21 cellular contexts compared by ENCODE assay signal in genomic region chr1:41856361-41857285, GRCh38.
DNase-seq lines count a peak whose midpoint lies in the region; ATAC-seq and TF ChIP-seq lines count a peak whose summit lies in the region.
"Had no signal": no experiment of that assay in that cellular context is flagged by ENCODE, and none has a peak within 500 bp of the region (broad histone marks: within the 10 kb centered on the region; RNA-seq: fewer than 3 reads in every experiment).

No MANE protein-coding gene starts in this region.

- WGBS in lung, 2 donors = 87% methylated on average over 14 of the region's 14 CpGs
- 83 to 89% methylated on average over 14 of the region's 14 CpGs for WGBS in upper lobe of left lung, 2 donors

- peaks cover 0 to 7% of the 10 kb centered on the region in 2 donors for H3K4me1 ChIP-seq in lung (ENCODE audit: control insufficient read depth in 2 of 2, insufficient read depth in 2 of 2, low read length in 2 of 2)
- peaks cover 0 to 11% (median 0%) of the 10 kb centered on the region in 4 donors for H3K4me1 ChIP-seq in upper lobe of left lung

- H3K9me3 Mint-ChIP-seq in activated CD4-positive, alpha-beta T cell treated with anti-CD3 and anti-CD28 coated beads, Interleukin-2, amount 10 ng/mL, durations not matched to agents 24 days and 14 days = peaks cover 8% of the 10 kb centered on the region
- no peaks in the 10 kb centered on the region for H3K9me3 Mint-ChIP-seq in activated CD4-positive, alpha-beta T cell treated with anti-CD3 and anti-CD28 coated beads for 36 hours (ENCODE audit: low read depth)
- H3K9me3 Mint-ChIP-seq in brain (peaks cover 0 to 4% (median 0%) of the 10 kb centered on the region in 5 experiments), nephron progenitor cell (peaks cover 5% of the 10 kb centered on the region)
- peaks cover 3% of the 10 kb centered on the region for H3K9me3 Mint-ChIP-seq in activated CD4-positive, alpha-beta memory T cell treated with anti-CD3 and anti-CD28 coated beads for 36 hours

- peaks cover 12% of the 10 kb centered on the region for H3K36me3 Mint-ChIP-seq in activated CD4-positive, alpha-beta T cell treated with anti-CD3 and anti-CD28 coated beads, Interleukin-2, amount 10 ng/mL, durations not matched to agents 24 days and 14 days (ENCODE audit: low read depth)
- H3K36me3 Mint-ChIP-seq in activated CD4-positive, alpha-beta T cell treated with anti-CD3 and anti-CD28 coated beads for 36 hours (ENCODE audit: low read depth) = no peaks in the 10 kb centered on the region
- H3K36me3 Mint-ChIP-seq in brain (no peaks in the 10 kb centered on the region), nephron progenitor cell (ENCODE audit: low read depth) (peaks cover 5% of the 10 kb centered on the region)
- peaks cover 2% of the 10 kb centered on the region for H3K36me3 Mint-ChIP-seq in activated CD4-positive, alpha-beta memory T cell treated with anti-CD3 and anti-CD28 coated beads for 36 hours

- H3K27me3 ChIP-seq in lung (ENCODE audit: control insufficient read depth, insufficient read depth) = no peaks in the 10 kb centered on the region
- no peaks in the 10 kb centered on the region for H3K27me3 ChIP-seq in upper lobe of left lung
- H3K27me3 ChIP-seq: cardiac muscle cell, sigmoid colon had no signal

- H3K27me3 Mint-ChIP-seq in activated CD4-positive, alpha-beta T cell treated with anti-CD3 and anti-CD28 coated beads, Interleukin-2, amount 10 ng/mL, durations not matched to agents 24 days and 14 days = no peaks in the 10 kb centered on the region
- H3K27me3 Mint-ChIP-seq in activated CD4-positive, alpha-beta T cell treated with anti-CD3 and anti-CD28 coated beads for 36 hours = no peaks in the 10 kb centered on the region
- H3K27me3 Mint-ChIP-seq in brain (no peaks in the 10 kb centered on the region), nephron progenitor cell (ENCODE audit: low read depth, poor library complexity) (peaks cover 15% of the 10 kb centered on the region)
- no peaks in the 10 kb centered on the region for H3K27me3 Mint-ChIP-seq in activated CD4-positive, alpha-beta memory T cell treated with anti-CD3 and anti-CD28 coated beads for 36 hours

- intact Hi-C loops in activated CD4-positive, alpha-beta T cell treated with anti-CD3 and anti-CD28 coated beads, Interleukin-2, amount 10 ng/mL, durations not matched to agents 24 days and 14 days (cut with micrococcal nuclease) = no loop called here
- intact Hi-C loops in activated CD4-positive, alpha-beta T cell treated with anti-CD3 and anti-CD28 coated beads for 36 hours (cut with DNase I, micrococcal nuclease) = no loop called here
- intact Hi-C loops in activated CD4-positive, alpha-beta memory T cell treated with anti-CD3 and anti-CD28 coated beads for 36 hours (cut with micrococcal nuclease) = no loop called here

- H3K4me1 Mint-ChIP-seq in activated CD4-positive, alpha-beta T cell treated with anti-CD3 and anti-CD28 coated beads, Interleukin-2, amount 10 ng/mL, durations not matched to agents 24 days and 14 days = peaks cover 21% of the 10 kb centered on the region
- H3K4me1 Mint-ChIP-seq in activated CD4-positive, alpha-beta T cell treated with anti-CD3 and anti-CD28 coated beads for 36 hours = peaks cover 16% of the 10 kb centered on the region
- H3K4me1 Mint-ChIP-seq in brain = peaks cover 14% of the 10 kb centered on the region
- peaks cover 38% of the 10 kb centered on the region for H3K4me1 Mint-ChIP-seq in nephron progenitor cell
- peaks cover 14% of the 10 kb centered on the region for H3K4me1 Mint-ChIP-seq in activated CD4-positive, alpha-beta memory T cell treated with anti-CD3 and anti-CD28 coated beads for 36 hours (ENCODE audit: low read depth)

- POLR2A ChIA-PET in activated CD4-positive, alpha-beta T cell treated with anti-CD3 and anti-CD28 coated beads for 36 hours (lab: Charles Lee) = interaction anchor here (0.5 kb wide), 1 partner anchor 82 kb away, joined by 3 read pairs; no protein-coding TSS in a partner anchor
- POLR2A ChIA-PET in activated CD4-positive, alpha-beta memory T cell treated with anti-CD3 and anti-CD28 coated beads for 36 hours (lab: Charles Lee) = no interaction called here

- no peak overlapping the region for H3K4me3 ChIP-seq in lung
- no peak overlapping the region for H3K4me3 ChIP-seq in upper lobe of left lung
- H3K4me3 ChIP-seq: cardiac muscle cell, lower lobe of right lung, sigmoid colon had no signal

- peak overlapping the region; percentile 50 for H3K27ac Mint-ChIP-seq in activated CD4-positive, alpha-beta T cell treated with anti-CD3 and anti-CD28 coated beads, Interleukin-2, amount 10 ng/mL, durations not matched to agents 24 days and 14 days
- no peak overlapping the region for H3K27ac Mint-ChIP-seq in activated CD4-positive, alpha-beta T cell treated with anti-CD3 and anti-CD28 coated beads for 36 hours
- peak overlapping the region in 3 of 5 experiments; percentile 27 to 87 (median 79) for H3K27ac Mint-ChIP-seq in brain
- no peak overlapping the region for H3K27ac Mint-ChIP-seq in nephron progenitor cell
- H3K27ac Mint-ChIP-seq in activated CD4-positive, alpha-beta memory T cell treated with anti-CD3 and anti-CD28 coated beads for 36 hours = no peak overlapping the region

- H3K9me3 ChIP-seq in lung (ENCODE audit: control insufficient read depth in 2 of 2, insufficient read depth in 1 of 2, low read length in 1 of 2) (no peaks in the 10 kb centered on the region), upper lobe of left lung (no peaks in the 10 kb centered on the region)
- H3K9me3 ChIP-seq: lower lobe of right lung, sigmoid colon had no signal

- no peak for DNase-seq in activated CD4-positive, alpha-beta T cell treated with anti-CD3 and anti-CD28 coated beads, Interleukin-2, amount 10 ng/mL, durations not matched to agents 24 days and 14 days
- DNase-seq in activated CD4-positive, alpha-beta T cell treated with anti-CD3 and anti-CD28 coated beads for 36 hours = no peak
- DNase-seq in lung (ENCODE audit: low spot score) = no peak
- DNase-seq in upper lobe of left lung = peak in 1 of 2 donors; percentile 7
- no peak for DNase-seq in nephron progenitor cell
- DNase-seq in activated CD4-positive, alpha-beta memory T cell treated with anti-CD3 and anti-CD28 coated beads for 36 hours = no peak
- DNase-seq: activated naive CD4-positive, alpha-beta T cell treated with anti-CD3 and anti-CD28 coated beads, Interleukin-2, amount 50 U/mL, for 16 hours; EL; foreskin melanocyte; GOT3; lower lobe of right lung; NCI-H1930; SHP77 treated with DMSO at 0.1 percent for 48 hours; sigmoid colon; stimulated activated CD4-positive, alpha-beta T cell treated with anti-CD3 and anti-CD28 coated beads, Interleukin-4, amount 100 ng/mL, for 1 hour; stimulated activated CD8-positive, alpha-beta memory T cell treated with anti-CD3 and anti-CD28 coated beads, Interleukin-4, amount 100 ng/mL, for 48 hours; T-helper 2 cell had no signal

- TF ChIP-seq CTCF in brain (conservative IDR thresholded peaks at IDR 0.05) (no peak), lung (IDR thresholded peaks at IDR 0.05; ENCODE audit: control extremely low read depth, extremely low read depth) (no peak), upper lobe of left lung (IDR thresholded peaks at IDR 0.05) (no peak), nephron progenitor cell (IDR thresholded peaks at IDR 0.05) (no peak)

- no peak overlapping the region for H3K27ac ChIP-seq in lung (ENCODE audit: low read depth in 1 of 2, low read length in 1 of 2)
- H3K27ac ChIP-seq in upper lobe of left lung = no peak overlapping the region
- H3K27ac ChIP-seq: cardiac muscle cell, lower lobe of right lung, sigmoid colon had no signal

- TF ChIP-seq POLR2A in upper lobe of left lung (IDR thresholded peaks at IDR 0.05) = no peak

- H3K36me3 ChIP-seq in lung (ENCODE audit: control insufficient read depth in 2 of 2, insufficient read depth in 2 of 2, low read length in 2 of 2) (no peaks in the 10 kb centered on the region), upper lobe of left lung (no peaks in the 10 kb centered on the region)
- H3K36me3 ChIP-seq: cardiac muscle cell, lower lobe of right lung, sigmoid colon had no signal

- CTCF ChIA-PET in activated CD4-positive, alpha-beta T cell treated with anti-CD3 and anti-CD28 coated beads for 36 hours (lab: Charles Lee) = interaction anchor here (0.7 kb wide), 1 partner anchor 261 kb away, joined by 3 read pairs; no protein-coding TSS in a partner anchor
- CTCF ChIA-PET in activated CD4-positive, alpha-beta memory T cell treated with anti-CD3 and anti-CD28 coated beads for 36 hours (lab: Charles Lee) = no interaction called here

- TF ChIP-seq EP300 in upper lobe of left lung (IDR thresholded peaks at IDR 0.05) = no peak

- ATAC-seq in activated CD4-positive, alpha-beta T cell treated with anti-CD3 and anti-CD28 coated beads for 36 hours = no peak
- ATAC-seq in lung (ENCODE audit: insufficient read depth, low FRiP score) (peak; percentile 53), upper lobe of left lung (ENCODE audit: low FRiP score in 2 of 2) (peak; percentile 51 to 54), GM19023 (IDR thresholded peaks at IDR 0.05; ENCODE audit: unreplicated experiment) (no peak)
- ATAC-seq: HepG2 had no signal

- H3K4me3 Mint-ChIP-seq in activated CD4-positive, alpha-beta T cell treated with anti-CD3 and anti-CD28 coated beads, Interleukin-2, amount 10 ng/mL, durations not matched to agents 24 days and 14 days = no peak overlapping the region
- H3K4me3 Mint-ChIP-seq in activated CD4-positive, alpha-beta T cell treated with anti-CD3 and anti-CD28 coated beads for 36 hours = no peak overlapping the region
- H3K4me3 Mint-ChIP-seq in brain (peak overlapping the region in 1 of 5 experiments; percentile 37), nephron progenitor cell (no peak overlapping the region)
- no peak overlapping the region for H3K4me3 Mint-ChIP-seq in activated CD4-positive, alpha-beta memory T cell treated with anti-CD3 and anti-CD28 coated beads for 36 hours

Comparison
In these comparisons a context has a peak if more than half of its experiments do, and no peak if none do; other contexts are left out.
1. H3K27ac Mint-ChIP-seq: peak in activated CD4-positive, alpha-beta T cell treated with anti-CD3 and anti-CD28 coated beads, Interleukin-2, amount 10 ng/mL, durations not matched to agents 24 days and 14 days (single experiment) and brain (3 of 5); none in activated CD4-positive, alpha-beta T cell treated with anti-CD3 and anti-CD28 coated beads for 36 hours (single experiment), nephron progenitor cell (single experiment) and activated CD4-positive, alpha-beta memory T cell treated with anti-CD3 and anti-CD28 coated beads for 36 hours (single experiment).
2. ATAC-seq: peak in lung (single experiment) and upper lobe of left lung (2 of 2); none in activated CD4-positive, alpha-beta T cell treated with anti-CD3 and anti-CD28 coated beads for 36 hours (single experiment) and GM19023 (single experiment).